Comparison of ENCODE assay signal across 1 cellular context in the genomic region with DNA sequence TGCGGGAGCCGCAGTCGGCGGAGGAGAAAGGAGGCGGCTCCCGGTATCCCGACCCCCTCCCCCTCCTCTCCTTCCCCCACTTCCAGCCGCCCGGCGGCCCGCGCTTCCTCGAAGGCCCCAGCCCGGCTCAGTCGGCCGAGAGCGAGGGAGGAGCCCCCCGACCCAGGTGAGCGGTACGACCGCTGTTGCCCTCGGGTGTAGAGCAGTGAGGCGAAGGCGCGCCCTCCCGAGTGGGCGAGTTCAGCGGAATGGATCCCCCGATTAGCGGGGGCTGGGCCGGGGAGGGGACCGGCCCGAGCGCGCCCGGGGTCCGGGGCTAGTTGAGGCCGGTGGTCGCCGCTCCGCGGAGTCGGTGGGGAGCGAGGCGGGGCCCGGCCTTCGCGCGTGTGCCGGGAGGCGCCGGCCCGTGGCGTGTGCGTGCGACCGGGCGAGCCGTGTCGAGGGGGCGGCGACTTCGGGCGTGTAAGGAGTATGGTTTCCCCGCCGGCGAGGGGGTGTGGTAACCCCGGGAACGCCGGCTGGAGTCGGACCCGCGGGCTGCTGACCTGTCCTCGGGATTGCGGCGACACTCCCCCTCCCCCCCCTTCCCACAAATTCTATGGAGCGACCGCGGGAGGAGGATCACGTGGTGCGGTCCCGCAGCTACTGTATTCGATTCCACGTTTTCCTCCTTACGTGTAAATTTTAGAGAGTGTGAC.
A peak's percentile ranks its signal among the peaks of the same experiment; 100 is the strongest.
TF ChIP-seq lines count a peak whose summit lies in the region.

No MANE protein-coding gene starts in this region.

TF ChIP-seq in HEK293, 187 proteins besides CTCF, POLR2A, EP300 and RAD21 (continued from another document and continues in another):
- TF ChIP-seq ZNF239 (tag by site-specific recombination; IDR thresholded peaks at IDR 0.05) (no peak), HOXC10 (CRISPR knock-in tag; IDR thresholded peaks at IDR 0.05) (no peak), ZNF837 (tag by site-specific recombination; IDR thresholded peaks at IDR 0.05) (no peak), ZNF654 (tag by site-specific recombination; IDR thresholded peaks at IDR 0.05; ENCODE audit: low read depth) (no peak), INSM2 (tag by site-specific recombination; IDR thresholded peaks at IDR 0.05) (no peak), ZNF704 (tag by site-specific recombination; IDR thresholded peaks at IDR 0.05) (0 out of 2 replicates have a peak, but pooled peaks have one; percentile 50), ZNF747 (tag by site-specific recombination; IDR thresholded peaks at IDR 0.05) (no peak), ZNF26 (tag by site-specific recombination; IDR thresholded peaks at IDR 0.05) (no peak), FEZF1 (tag by site-specific recombination; IDR thresholded peaks at IDR 0.05) (no peak), GFI1B (tag by site-specific recombination; IDR thresholded peaks at IDR 0.05) (0 out of 2 replicates have a peak, but pooled peaks have one; percentile 17), OSR2 (tag by site-specific recombination; IDR thresholded peaks at IDR 0.05) (peak; percentile 59), BCL11B (tag by site-specific recombination; IDR thresholded peaks at IDR 0.05; ENCODE audit: low read depth) (no peak), MYNN (tag by site-specific recombination; IDR thresholded peaks at IDR 0.05; ENCODE audit: borderline replicate concordance) (no peak), ZNF776 (tag by site-specific recombination; IDR thresholded peaks at IDR 0.05; ENCODE audit: borderline replicate concordance) (no peak), IKZF3 (tag by site-specific recombination; IDR thresholded peaks at IDR 0.05) (peak; percentile 93), KLF7 (tag by site-specific recombination; IDR thresholded peaks at IDR 0.05; ENCODE audit: borderline replicate concordance) (peak; percentile 67), GLIS2 (tag by site-specific recombination; IDR thresholded peaks at IDR 0.05) (0 out of 2 replicates have a peak, but pooled peaks have one; percentile 19), YY2 (tag by site-specific recombination; IDR thresholded peaks at IDR 0.05) (no peak), ZNF530 (tag by site-specific recombination; IDR thresholded peaks at IDR 0.05; ENCODE audit: low read depth) (no peak), ZBTB21 (tag by site-specific recombination; IDR thresholded peaks at IDR 0.05) (no peak), ZNF24 (tag by site-specific recombination; IDR thresholded peaks at IDR 0.05) (no peak; the same call in 1 of the 2 replicates), ZNF555 (tag by site-specific recombination; conservative IDR thresholded peaks at IDR 0.05) (no peak), ZNF416 (tag by site-specific recombination; IDR thresholded peaks at IDR 0.05) (no peak), ZNF792 (tag by site-specific recombination; IDR thresholded peaks at IDR 0.05) (0 out of 2 replicates have a peak, but pooled peaks have one; percentile 45), ZSCAN5A (tag by site-specific recombination; IDR thresholded peaks at IDR 0.05) (no peak), YY1 (tag by site-specific recombination; IDR thresholded peaks at IDR 0.05) (0 out of 2 replicates have a peak, but pooled peaks have one; percentile 7), ZFP37 (tag by site-specific recombination; IDR thresholded peaks at IDR 0.05) (0 out of 2 replicates have a peak, but pooled peaks have one; percentile 27)
- TF ChIP-seq, protein P1, sequence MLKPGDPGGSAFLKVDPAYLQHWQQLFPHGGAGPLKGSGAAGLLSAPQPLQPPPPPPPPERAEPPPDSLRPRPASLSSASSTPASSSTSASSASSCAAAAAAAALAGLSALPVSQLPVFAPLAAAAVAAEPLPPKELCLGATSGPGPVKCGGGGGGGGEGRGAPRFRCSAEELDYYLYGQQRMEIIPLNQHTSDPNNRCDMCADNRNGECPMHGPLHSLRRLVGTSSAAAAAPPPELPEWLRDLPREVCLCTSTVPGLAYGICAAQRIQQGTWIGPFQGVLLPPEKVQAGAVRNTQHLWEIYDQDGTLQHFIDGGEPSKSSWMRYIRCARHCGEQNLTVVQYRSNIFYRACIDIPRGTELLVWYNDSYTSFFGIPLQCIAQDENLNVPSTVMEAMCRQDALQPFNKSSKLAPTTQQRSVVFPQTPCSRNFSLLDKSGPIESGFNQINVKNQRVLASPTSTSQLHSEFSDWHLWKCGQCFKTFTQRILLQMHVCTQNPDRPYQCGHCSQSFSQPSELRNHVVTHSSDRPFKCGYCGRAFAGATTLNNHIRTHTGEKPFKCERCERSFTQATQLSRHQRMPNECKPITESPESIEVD (tag by site-specific recombination; IDR thresholded peaks at IDR 0.05): no peak
- TF ChIP-seq, protein P2, sequence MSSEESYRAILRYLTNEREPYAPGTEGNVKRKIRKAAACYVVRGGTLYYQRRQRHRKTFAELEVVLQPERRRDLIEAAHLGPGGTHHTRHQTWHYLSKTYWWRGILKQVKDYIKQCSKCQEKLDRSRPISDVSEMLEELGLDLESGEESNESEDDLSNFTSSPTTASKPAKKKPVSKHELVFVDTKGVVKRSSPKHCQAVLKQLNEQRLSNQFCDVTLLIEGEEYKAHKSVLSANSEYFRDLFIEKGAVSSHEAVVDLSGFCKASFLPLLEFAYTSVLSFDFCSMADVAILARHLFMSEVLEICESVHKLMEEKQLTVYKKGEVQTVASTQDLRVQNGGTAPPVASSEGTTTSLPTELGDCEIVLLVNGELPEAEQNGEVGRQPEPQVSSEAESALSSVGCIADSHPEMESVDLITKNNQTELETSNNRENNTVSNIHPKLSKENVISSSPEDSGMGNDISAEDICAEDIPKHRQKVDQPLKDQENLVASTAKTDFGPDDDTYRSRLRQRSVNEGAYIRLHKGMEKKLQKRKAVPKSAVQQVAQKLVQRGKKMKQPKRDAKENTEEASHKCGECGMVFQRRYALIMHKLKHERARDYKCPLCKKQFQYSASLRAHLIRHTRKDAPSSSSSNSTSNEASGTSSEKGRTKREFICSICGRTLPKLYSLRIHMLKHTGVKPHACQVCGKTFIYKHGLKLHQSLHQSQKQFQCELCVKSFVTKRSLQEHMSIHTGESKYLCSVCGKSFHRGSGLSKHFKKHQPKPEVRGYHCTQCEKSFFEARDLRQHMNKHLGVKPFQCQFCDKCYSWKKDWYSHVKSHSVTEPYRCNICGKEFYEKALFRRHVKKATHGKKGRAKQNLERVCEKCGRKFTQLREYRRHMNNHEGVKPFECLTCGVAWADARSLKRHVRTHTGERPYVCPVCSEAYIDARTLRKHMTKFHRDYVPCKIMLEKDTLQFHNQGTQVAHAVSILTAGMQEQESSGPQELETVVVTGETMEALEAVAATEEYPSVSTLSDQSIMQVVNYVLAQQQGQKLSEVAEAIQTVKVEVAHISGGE (tag by site-specific recombination; conservative IDR thresholded peaks at IDR 0.05; ENCODE audit: low read depth): 0 out of 2 replicates have a peak, but pooled peaks have one; percentile 5
- TF ChIP-seq, protein P3, sequence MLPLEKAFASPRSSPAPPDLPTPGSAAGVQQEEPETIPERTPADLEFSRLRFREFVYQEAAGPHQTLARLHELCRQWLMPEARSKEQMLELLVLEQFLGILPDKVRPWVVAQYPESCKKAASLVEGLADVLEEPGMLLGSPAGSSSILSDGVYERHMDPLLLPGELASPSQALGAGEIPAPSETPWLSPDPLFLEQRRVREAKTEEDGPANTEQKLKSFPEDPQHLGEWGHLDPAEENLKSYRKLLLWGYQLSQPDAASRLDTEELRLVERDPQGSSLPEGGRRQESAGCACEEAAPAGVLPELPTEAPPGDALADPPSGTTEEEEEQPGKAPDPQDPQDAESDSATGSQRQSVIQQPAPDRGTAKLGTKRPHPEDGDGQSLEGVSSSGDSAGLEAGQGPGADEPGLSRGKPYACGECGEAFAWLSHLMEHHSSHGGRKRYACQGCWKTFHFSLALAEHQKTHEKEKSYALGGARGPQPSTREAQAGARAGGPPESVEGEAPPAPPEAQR (tag by site-specific recombination; IDR thresholded peaks at IDR 0.05): no peak
- TF ChIP-seq, protein P4, sequence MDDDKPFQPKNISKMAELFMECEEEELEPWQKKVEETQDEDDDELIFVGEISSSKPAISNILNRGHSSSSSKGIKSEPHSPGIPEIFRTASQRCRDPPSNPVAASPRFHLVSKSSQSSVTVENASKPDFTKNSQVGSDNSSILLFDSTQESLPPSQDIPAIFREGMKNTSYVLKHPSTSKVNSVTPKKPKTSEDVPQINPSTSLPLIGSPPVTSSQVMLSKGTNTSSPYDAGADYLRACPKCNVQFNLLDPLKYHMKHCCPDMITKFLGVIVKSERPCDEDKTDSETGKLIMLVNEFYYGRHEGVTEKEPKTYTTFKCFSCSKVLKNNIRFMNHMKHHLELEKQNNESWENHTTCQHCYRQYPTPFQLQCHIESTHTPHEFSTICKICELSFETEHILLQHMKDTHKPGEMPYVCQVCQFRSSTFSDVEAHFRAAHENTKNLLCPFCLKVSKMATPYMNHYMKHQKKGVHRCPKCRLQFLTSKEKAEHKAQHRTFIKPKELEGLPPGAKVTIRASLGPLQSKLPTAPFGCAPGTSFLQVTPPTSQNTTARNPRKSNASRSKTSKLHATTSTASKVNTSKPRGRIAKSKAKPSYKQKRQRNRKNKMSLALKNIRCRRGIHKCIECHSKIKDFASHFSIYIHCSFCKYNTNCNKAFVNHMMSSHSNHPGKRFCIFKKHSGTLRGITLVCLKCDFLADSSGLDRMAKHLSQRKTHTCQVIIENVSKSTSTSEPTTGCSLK (tag by site-specific recombination; IDR thresholded peaks at IDR 0.05): no peak
- TF ChIP-seq, protein P5, sequence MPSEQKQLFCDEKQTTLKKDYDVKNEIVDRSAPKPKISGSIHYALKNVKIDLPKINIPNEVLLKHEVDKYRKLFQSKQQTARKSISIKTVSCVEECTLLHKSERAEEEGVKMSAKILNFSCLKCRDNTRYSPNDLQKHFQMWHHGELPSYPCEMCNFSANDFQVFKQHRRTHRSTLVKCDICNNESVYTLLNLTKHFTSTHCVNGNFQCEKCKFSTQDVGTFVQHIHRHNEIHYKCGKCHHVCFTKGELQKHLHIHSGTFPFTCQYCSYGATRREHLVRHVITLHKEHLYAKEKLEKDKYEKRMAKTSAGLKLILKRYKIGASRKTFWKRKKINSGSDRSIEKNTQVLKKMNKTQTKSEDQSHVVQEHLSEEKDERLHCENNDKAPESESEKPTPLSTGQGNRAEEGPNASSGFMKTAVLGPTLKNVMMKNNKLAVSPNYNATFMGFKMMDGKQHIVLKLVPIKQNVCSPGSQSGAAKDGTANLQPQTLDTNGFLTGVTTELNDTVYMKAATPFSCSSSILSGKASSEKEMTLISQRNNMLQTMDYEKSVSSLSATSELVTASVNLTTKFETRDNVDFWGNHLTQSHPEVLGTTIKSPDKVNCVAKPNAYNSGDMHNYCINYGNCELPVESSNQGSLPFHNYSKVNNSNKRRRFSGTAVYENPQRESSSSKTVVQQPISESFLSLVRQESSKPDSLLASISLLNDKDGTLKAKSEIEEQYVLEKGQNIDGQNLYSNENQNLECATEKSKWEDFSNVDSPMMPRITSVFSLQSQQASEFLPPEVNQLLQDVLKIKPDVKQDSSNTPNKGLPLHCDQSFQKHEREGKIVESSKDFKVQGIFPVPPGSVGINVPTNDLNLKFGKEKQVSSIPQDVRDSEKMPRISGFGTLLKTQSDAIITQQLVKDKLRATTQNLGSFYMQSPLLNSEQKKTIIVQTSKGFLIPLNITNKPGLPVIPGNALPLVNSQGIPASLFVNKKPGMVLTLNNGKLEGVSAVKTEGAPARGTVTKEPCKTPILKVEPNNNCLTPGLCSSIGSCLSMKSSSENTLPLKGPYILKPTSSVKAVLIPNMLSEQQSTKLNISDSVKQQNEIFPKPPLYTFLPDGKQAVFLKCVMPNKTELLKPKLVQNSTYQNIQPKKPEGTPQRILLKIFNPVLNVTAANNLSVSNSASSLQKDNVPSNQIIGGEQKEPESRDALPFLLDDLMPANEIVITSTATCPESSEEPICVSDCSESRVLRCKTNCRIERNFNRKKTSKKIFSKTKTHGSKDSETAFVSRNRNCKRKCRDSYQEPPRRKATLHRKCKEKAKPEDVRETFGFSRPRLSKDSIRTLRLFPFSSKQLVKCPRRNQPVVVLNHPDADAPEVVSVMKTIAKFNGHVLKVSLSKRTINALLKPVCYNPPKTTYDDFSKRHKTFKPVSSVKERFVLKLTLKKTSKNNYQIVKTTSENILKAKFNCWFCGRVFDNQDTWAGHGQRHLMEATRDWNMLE (tag by site-specific recombination; conservative IDR thresholded peaks at IDR 0.05; ENCODE audit: low read depth): no peak
